ENCODE assay signal across 1 cellular context in genomic region chr7:92184294-92184693, GRCh38. TPM values are rescaled to one million over a fixed set of nuclear protein-coding genes. Genes with fewer than 3 reads are reported as not detected.
"Had no signal": no experiment of that assay in that cellular context is flagged by ENCODE, and none has a peak within 500 bp of the region (broad histone marks: within the 10 kb centered on the region; RNA-seq: fewer than 3 reads in every experiment).

No MANE protein-coding gene starts in this region.

RNA-seq across cellular contexts. Expression of gene LRRD1, which starts 5.4 kb away (rescaled TPM):
- polyA plus RNA-seq: GM12878 had no signal
